In the genomic region with DNA sequence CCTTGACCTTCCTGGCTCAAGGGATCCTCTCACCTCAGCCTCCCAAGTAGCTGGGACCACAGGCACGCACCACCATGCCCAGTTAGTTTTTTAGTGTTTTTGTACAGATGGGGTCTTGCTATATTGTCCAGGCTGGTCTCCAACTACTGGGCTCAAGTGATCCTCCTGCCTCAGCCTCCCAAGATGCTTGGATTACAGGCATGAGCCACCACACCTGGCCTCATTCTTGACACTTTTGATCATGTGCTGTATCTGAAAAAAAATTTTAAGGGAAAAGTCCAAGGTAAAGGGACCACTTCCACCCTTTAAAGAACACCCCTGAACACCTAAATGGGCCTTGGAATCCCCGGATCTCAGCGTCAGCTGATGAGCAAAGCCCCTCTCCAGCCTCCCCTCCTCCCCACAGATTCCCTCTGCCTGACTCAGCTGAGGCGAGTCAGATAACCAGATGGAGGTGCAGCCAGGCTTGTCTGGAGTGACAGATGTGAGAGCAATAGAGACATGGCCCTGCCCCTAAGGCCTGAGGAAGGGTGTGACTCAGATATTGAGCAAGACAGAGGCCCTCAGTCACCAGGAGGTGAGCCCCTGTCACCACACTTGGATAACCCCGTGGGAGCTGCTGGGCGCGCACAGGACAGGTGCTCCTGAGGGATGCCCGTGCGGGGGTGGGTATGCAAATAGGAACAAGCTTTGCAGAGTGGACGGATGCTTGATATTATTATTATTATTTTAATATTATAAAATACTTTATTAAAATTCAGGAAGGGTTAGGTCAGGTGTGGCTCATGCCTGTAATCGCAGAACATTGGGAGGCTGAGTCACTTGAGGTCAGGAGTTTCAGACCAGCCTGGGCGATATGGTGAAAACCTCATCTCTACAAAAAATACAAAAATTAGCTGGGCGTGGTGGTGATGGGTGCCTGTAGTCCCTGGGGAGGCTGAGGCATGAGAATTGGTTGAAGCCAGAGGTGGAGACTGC, we compare ENCODE assay signal across 9 cellular contexts. TPM values are rescaled to one million over a fixed set of nuclear protein-coding genes. Genes with fewer than 3 reads are reported as not detected.
DNase-seq lines count a peak whose midpoint lies in the region; ATAC-seq lines count a peak whose summit lies in the region.
"Had no signal": no experiment of that assay in that cellular context is flagged by ENCODE, and none has a peak within 500 bp of the region (broad histone marks: within the 10 kb centered on the region; RNA-seq: fewer than 3 reads in every experiment).

No MANE protein-coding gene starts in this region.

- peak overlapping the region; percentile 69 for H3K27ac Mint-ChIP-seq in activated T-helper 2 cell treated with anti-CD3 and anti-CD28 coated beads, Interferon-gamma antibody, Interleukin-2, Interleukin-4, amounts not matched to agents 10 μg/mL and 5 μg/mL and 100 μg/mL, durations not matched to agents 14 hours and 24 hours and 36 hours
- H3K27ac Mint-ChIP-seq: activated naive CD4-positive, alpha-beta T cell treated with anti-CD3 and anti-CD28 coated beads, Interleukin-2, amount 50 U/mL, for 24 hours had no signal

- no peaks in the 10 kb centered on the region for H3K27me3 Mint-ChIP-seq in activated T-helper 2 cell treated with anti-CD3 and anti-CD28 coated beads, Interferon-gamma antibody, Interleukin-2, Interleukin-4, amounts not matched to agents 10 μg/mL and 5 μg/mL and 100 μg/mL, durations not matched to agents 14 hours and 24 hours and 36 hours (ENCODE audit: low read depth)
- H3K27me3 Mint-ChIP-seq: activated naive CD4-positive, alpha-beta T cell treated with anti-CD3 and anti-CD28 coated beads, Interleukin-2, amount 50 U/mL, for 24 hours had no signal

- ATAC-seq in GM19351 (IDR thresholded peaks at IDR 0.05; ENCODE audit: unreplicated experiment) (peak; percentile 80), HG03196 (IDR thresholded peaks at IDR 0.05; ENCODE audit: unreplicated experiment) (peak; percentile 73), left colon (peak; percentile 73), HG03025 (IDR thresholded peaks at IDR 0.05; ENCODE audit: low FRiP score, unreplicated experiment) (no peak)

- H3K9me3 Mint-ChIP-seq in activated T-helper 2 cell treated with anti-CD3 and anti-CD28 coated beads, Interferon-gamma antibody, Interleukin-2, Interleukin-4, amounts not matched to agents 10 μg/mL and 5 μg/mL and 100 μg/mL, durations not matched to agents 14 hours and 24 hours and 36 hours = no peaks in the 10 kb centered on the region
- H3K9me3 Mint-ChIP-seq: activated naive CD4-positive, alpha-beta T cell treated with anti-CD3 and anti-CD28 coated beads, Interleukin-2, amount 50 U/mL, for 24 hours had no signal

- DNase-seq in EH (ENCODE audit: low read depth) = peak; percentile 96
- DNase-seq in NCI-H446 treated with DMSO at 0.1 percent for 48 hours (lab: John Stamatoyannopoulos, UW) = peak; percentile 92
- no peak for DNase-seq in activated T-helper 2 cell treated with anti-CD3 and anti-CD28 coated beads, Interferon-gamma antibody, Interleukin-2, Interleukin-4, amounts not matched to agents 10 μg/mL and 5 μg/mL and 100 μg/mL, durations not matched to agents 14 hours and 24 hours and 36 hours (ENCODE audit: low spot score)
- DNase-seq in left colon = peak; percentile 63 to 87
- no peak for DNase-seq in DMS114 treated with DMSO at 0.1 percent for 48 hours (lab: John Stamatoyannopoulos, UW; ENCODE audit: unreplicated experiment)

- H3K4me3 Mint-ChIP-seq in activated T-helper 2 cell treated with anti-CD3 and anti-CD28 coated beads, Interferon-gamma antibody, Interleukin-2, Interleukin-4, amounts not matched to agents 10 μg/mL and 5 μg/mL and 100 μg/mL, durations not matched to agents 14 hours and 24 hours and 36 hours (ENCODE audit: low read depth) = no peak overlapping the region
- H3K4me3 Mint-ChIP-seq: activated naive CD4-positive, alpha-beta T cell treated with anti-CD3 and anti-CD28 coated beads, Interleukin-2, amount 50 U/mL, for 24 hours had no signal

- peaks cover 32% of the 10 kb centered on the region for H3K4me1 Mint-ChIP-seq in activated T-helper 2 cell treated with anti-CD3 and anti-CD28 coated beads, Interferon-gamma antibody, Interleukin-2, Interleukin-4, amounts not matched to agents 10 μg/mL and 5 μg/mL and 100 μg/mL, durations not matched to agents 14 hours and 24 hours and 36 hours (ENCODE audit: low read depth)

- H3K36me3 Mint-ChIP-seq in activated T-helper 2 cell treated with anti-CD3 and anti-CD28 coated beads, Interferon-gamma antibody, Interleukin-2, Interleukin-4, amounts not matched to agents 10 μg/mL and 5 μg/mL and 100 μg/mL, durations not matched to agents 14 hours and 24 hours and 36 hours (ENCODE audit: low read depth) = peaks cover 23% of the 10 kb centered on the region
- H3K36me3 Mint-ChIP-seq: activated naive CD4-positive, alpha-beta T cell treated with anti-CD3 and anti-CD28 coated beads, Interleukin-2, amount 50 U/mL, for 24 hours had no signal

- intact Hi-C loops in activated T-helper 2 cell treated with anti-CD3 and anti-CD28 coated beads, Interferon-gamma antibody, Interleukin-2, Interleukin-4, amounts not matched to agents 10 μg/mL and 5 μg/mL and 100 μg/mL, durations not matched to agents 14 hours and 24 hours and 36 hours (cut with micrococcal nuclease) = no loop called here
- intact Hi-C loops in left colon (cut with DNase I, micrococcal nuclease) = no loop called here

RNA-seq across cellular contexts. Expression of gene CCDC88B, which starts 5.0 kb away (rescaled TPM):
- 127 and 128 TPM in 2 replicates for total RNA-seq in activated T-helper 2 cell treated with anti-CD3 and anti-CD28 coated beads, Interferon-gamma antibody, Interleukin-2, Interleukin-4, amounts not matched to agents 10 μg/mL and 5 μg/mL and 100 μg/mL, durations not matched to agents 14 hours and 24 hours and 36 hours
- 10 to 100 TPM; 21.6 to 28.8 TPM for total RNA-seq in left colon

RNA-seq across cellular contexts. Expression of gene PRDX5, which starts 17.1 kb away (rescaled TPM):
- 112 and 118 TPM in 2 replicates for total RNA-seq in activated T-helper 2 cell treated with anti-CD3 and anti-CD28 coated beads, Interferon-gamma antibody, Interleukin-2, Interleukin-4, amounts not matched to agents 10 μg/mL and 5 μg/mL and 100 μg/mL, durations not matched to agents 14 hours and 24 hours and 36 hours
- 100 to 1,000 TPM; 272 to 327 TPM for total RNA-seq in left colon

RNA-seq across cellular contexts. Expression of gene TRMT112, which starts 17.7 kb away (rescaled TPM):
- 290 and 291 TPM in 2 replicates for total RNA-seq in activated T-helper 2 cell treated with anti-CD3 and anti-CD28 coated beads, Interferon-gamma antibody, Interleukin-2, Interleukin-4, amounts not matched to agents 10 μg/mL and 5 μg/mL and 100 μg/mL, durations not matched to agents 14 hours and 24 hours and 36 hours
- total RNA-seq in left colon = 10 to 100 TPM; 60.6 to 67.5 TPM

RNA-seq across cellular contexts. Expression of gene RPS6KA4, which starts 23.9 kb away (rescaled TPM):
- total RNA-seq in activated T-helper 2 cell treated with anti-CD3 and anti-CD28 coated beads, Interferon-gamma antibody, Interleukin-2, Interleukin-4, amounts not matched to agents 10 μg/mL and 5 μg/mL and 100 μg/mL, durations not matched to agents 14 hours and 24 hours and 36 hours = 38.7 and 43.7 TPM in 2 replicates
- 10 to 100 TPM; 30.4 to 42.6 TPM for total RNA-seq in left colon

RNA-seq across cellular contexts. Expression of gene ESRRA, which starts 29.7 kb away (rescaled TPM):
- total RNA-seq in activated T-helper 2 cell treated with anti-CD3 and anti-CD28 coated beads, Interferon-gamma antibody, Interleukin-2, Interleukin-4, amounts not matched to agents 10 μg/mL and 5 μg/mL and 100 μg/mL, durations not matched to agents 14 hours and 24 hours and 36 hours = 49.4 and 54.6 TPM in 2 replicates
- 100 to 1,000 TPM; 185 to 212 TPM for total RNA-seq in left colon

Comparison
In these comparisons a context has a peak if more than half of its experiments do, and no peak if none do; other contexts are left out.
1. DNase-seq: peak in EH (single experiment), NCI-H446 treated with DMSO at 0.1 percent for 48 hours (single experiment) and left colon (2 of 2); none in activated T-helper 2 cell treated with anti-CD3 and anti-CD28 coated beads, Interferon-gamma antibody, Interleukin-2, Interleukin-4, amounts not matched to agents 10 μg/mL and 5 μg/mL and 100 μg/mL, durations not matched to agents 14 hours and 24 hours and 36 hours (single experiment) and DMS114 treated with DMSO at 0.1 percent for 48 hours (single experiment).